ENCODE assay signal across 20 cellular contexts in the genomic region with DNA sequence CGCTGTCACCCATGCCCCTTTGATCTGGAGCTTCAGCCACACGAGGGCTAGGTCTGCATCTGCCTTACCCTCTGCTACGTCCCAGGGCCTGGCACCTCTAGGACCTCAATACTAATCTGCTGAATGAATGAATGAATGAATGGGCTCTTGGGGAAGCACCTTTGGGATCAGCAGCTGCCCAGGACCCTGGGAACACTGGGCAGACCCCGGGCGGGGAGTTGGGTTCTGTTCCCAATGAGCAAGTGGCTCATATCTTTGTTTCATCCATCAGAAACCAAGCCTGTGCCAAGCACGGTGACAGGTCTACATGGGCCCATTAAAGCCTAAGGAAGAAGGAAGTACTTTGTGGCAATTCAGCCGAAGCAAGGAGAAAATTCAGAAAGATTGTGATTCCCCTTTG. TPM values are rescaled to one million over a fixed set of nuclear protein-coding genes. Genes with fewer than 3 reads are reported as not detected.
"Had no signal": no experiment of that assay in that cellular context is flagged by ENCODE, and none has a peak within 500 bp of the region (broad histone marks: within the 10 kb centered on the region; RNA-seq: fewer than 3 reads in every experiment).

No MANE protein-coding gene starts in this region.

- ATAC-seq: activated CD8-positive, alpha-beta T cell treated with anti-CD3 and anti-CD28 coated beads for 36 hours; foreskin keratinocyte; left lung had no signal

- H3K4me3 Mint-ChIP-seq: activated B cell treated with CpG ODN at 0.5 μM for 24 hours; activated CD4-positive, alpha-beta T cell treated with anti-CD3 and anti-CD28 coated beads, Interleukin-2, amount 10 ng/mL, durations not matched to agents 24 days and 14 days; activated CD8-positive, alpha-beta T cell treated with anti-CD3 and anti-CD28 coated beads for 36 hours; activated naive CD8-positive, alpha-beta T cell; activated T-cell treated with anti-CD3 and anti-CD28 coated beads, Interleukin-2, amount 50 U/mL, for 24 hours; naive B cell; neural crest cell; stimulated activated naive CD8-positive, alpha-beta T cell treated with anti-CD3 and anti-CD28 coated beads, Interleukin-15, Interleukin-2, amounts not matched to agents 100 ng/mL and 50 ng/mL, for 24 hours; T-helper 2 cell treated with Interferon-gamma antibody and Interleukin-4, amounts not matched to agents 5 μg/mL and 100 μg/mL, for 36 hours had no signal

- H3K27me3 ChIP-seq: cardiac muscle cell had no signal

- H3K27ac ChIP-seq: cardiac muscle cell, dorsolateral prefrontal cortex, foreskin keratinocyte, left lung, parathyroid adenoma, SK-N-MC, transverse colon had no signal

- H3K4me1 Mint-ChIP-seq: activated B cell treated with CpG ODN at 0.5 μM for 24 hours, naive B cell had no signal

- DNase-seq: activated B cell treated with CpG ODN at 0.5 μM for 24 hours; activated CD4-positive, alpha-beta T cell treated with anti-CD3 and anti-CD28 coated beads, Interleukin-2, amount 10 ng/mL, durations not matched to agents 24 days and 14 days; activated CD8-positive, alpha-beta T cell treated with anti-CD3 and anti-CD28 coated beads for 36 hours; activated gamma-delta T cell; activated T-cell treated with anti-CD3 and anti-CD28 coated beads, Interleukin-2, amount 50 U/mL, for 24 hours; foreskin keratinocyte; naive B cell; stimulated activated CD4-positive, alpha-beta T cell treated with anti-CD3 and anti-CD28 coated beads, Interleukin-2, amount 100 ng/mL, for 24 hours; transverse colon had no signal

- H3K9me3 ChIP-seq: left lung, transverse colon had no signal

- H3K36me3 Mint-ChIP-seq: activated naive CD8-positive, alpha-beta T cell; naive B cell had no signal

- H3K36me3 ChIP-seq: cardiac muscle cell, left lung, transverse colon had no signal

- H2AFZ ChIP-seq: parathyroid adenoma had no signal

- H3K79me2 ChIP-seq: parathyroid adenoma had no signal

- H3K4me3 ChIP-seq: cardiac muscle cell, dorsolateral prefrontal cortex, left lung, SK-N-MC, transverse colon had no signal

- H3K27ac Mint-ChIP-seq: activated B cell treated with CpG ODN at 0.5 μM for 24 hours; activated CD4-positive, alpha-beta T cell treated with anti-CD3 and anti-CD28 coated beads, Interleukin-2, amount 10 ng/mL, durations not matched to agents 24 days and 14 days; activated CD8-positive, alpha-beta T cell treated with anti-CD3 and anti-CD28 coated beads for 36 hours; activated naive CD8-positive, alpha-beta T cell; activated T-cell treated with anti-CD3 and anti-CD28 coated beads, Interleukin-2, amount 50 U/mL, for 24 hours; stimulated activated naive CD8-positive, alpha-beta T cell treated with anti-CD3 and anti-CD28 coated beads, Interleukin-15, Interleukin-2, amounts not matched to agents 100 ng/mL and 50 ng/mL, for 24 hours; T-helper 2 cell treated with Interferon-gamma antibody and Interleukin-4, amounts not matched to agents 5 μg/mL and 100 μg/mL, for 36 hours had no signal

RNA-seq across cellular contexts. Expression of gene SHISAL1, which starts 41.5 kb away (rescaled TPM):
- total RNA-seq: activated B cell treated with CpG ODN at 0.5 μM for 24 hours; activated CD4-positive, alpha-beta T cell treated with anti-CD3 and anti-CD28 coated beads, Interleukin-2, amount 10 ng/mL, durations not matched to agents 24 days and 14 days; activated CD8-positive, alpha-beta T cell treated with anti-CD3 and anti-CD28 coated beads for 36 hours; epithelial cell of proximal tubule; foreskin keratinocyte; mononuclear cell had no signal
